In the genomic region with DNA sequence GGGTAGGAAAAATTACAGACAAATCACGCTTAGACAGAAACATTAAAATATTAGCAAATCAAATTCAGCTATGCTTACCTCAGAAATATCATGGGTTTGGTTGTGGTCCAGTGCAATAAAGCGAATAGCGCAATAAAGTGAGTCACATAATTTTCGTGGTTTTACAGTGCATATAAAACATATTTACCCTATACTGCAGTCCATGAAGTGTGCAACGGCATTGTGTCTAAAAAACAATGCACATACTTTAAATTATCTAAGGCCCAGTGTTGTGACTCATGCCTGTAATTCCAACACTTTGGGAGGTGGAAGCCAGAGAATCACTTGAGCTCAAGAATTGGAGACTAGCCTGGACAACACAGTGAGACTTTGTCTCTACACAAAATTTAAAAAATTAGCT, we compare ENCODE assay signal across 24 cellular contexts.
DNase-seq lines count a peak whose midpoint lies in the region; ATAC-seq, FAIRE-seq and TF ChIP-seq lines count a peak whose summit lies in the region.
"Had no signal": no experiment of that assay in that cellular context is flagged by ENCODE, and none has a peak within 500 bp of the region (broad histone marks: within the 10 kb centered on the region; RNA-seq: fewer than 3 reads in every experiment).

No MANE protein-coding gene starts in this region.

- H2AFZ ChIP-seq in PC-3 (ENCODE audit: low read length): no peak overlapping the region
- H2AFZ ChIP-seq: GM23248 had no signal

- no peak overlapping the region for H3K4me3 Mint-ChIP-seq in activated naive CD8-positive, alpha-beta T cell treated with anti-CD3 and anti-CD28 coated beads, Interleukin-2, amount 50 U/mL, for 24 hours
- H3K4me3 Mint-ChIP-seq: CD8-positive, alpha-beta memory T cell had no signal

- no peak overlapping the region for H3K4me2 ChIP-seq in PC-3 (ENCODE audit: low read length)
- H3K4me2 ChIP-seq: BLaER1 had no signal

- no peaks in the 10 kb centered on the region for H3K4me1 ChIP-seq in PC-3 (ENCODE audit: insufficient read depth, low read length)
- H3K4me1 ChIP-seq in foreskin keratinocyte: no peaks in the 10 kb centered on the region
- H3K4me1 ChIP-seq in vagina: no peaks in the 10 kb centered on the region
- H3K4me1 ChIP-seq: BLaER1, SJCRH30 had no signal

- POLR2A ChIA-PET in PC-3 (lab: Charles Lee; ENCODE audit: unreplicated experiment): interaction anchor here (0.6 kb wide), 2 partner anchors 14 to 270 kb away, joined by 3 to 6 read pairs; no protein-coding TSS in a partner anchor

- H3K27me3 Mint-ChIP-seq in activated naive CD8-positive, alpha-beta T cell treated with anti-CD3 and anti-CD28 coated beads, Interleukin-2, amount 50 U/mL, for 24 hours: no peaks in the 10 kb centered on the region

- H3K36me3 ChIP-seq in PC-3 (ENCODE audit: low read depth, low read length) (no peaks in the 10 kb centered on the region), bronchial epithelial cell (ENCODE audit: control insufficient read depth, insufficient read depth, low read length) (no peaks in the 10 kb centered on the region), vagina (no peaks in the 10 kb centered on the region)
- H3K36me3 ChIP-seq: BLaER1, MG63, SJCRH30 had no signal

- TF ChIP-seq POLR2A in vagina (IDR thresholded peaks at IDR 0.05): no peak

- TF ChIP-seq CTCF in PC-3 (conservative IDR thresholded peaks at IDR 0.05; ENCODE audit: low read depth, low read length) (no peak), bronchial epithelial cell (IDR thresholded peaks at IDR 0.05; ENCODE audit: insufficient read depth, low read length, severe bottlenecking) (no peak), foreskin keratinocyte (conservative IDR thresholded peaks at IDR 0.05) (no peak), vagina (IDR thresholded peaks at IDR 0.05) (no peak)

- H3K4me3 ChIP-seq in PC-3 (ENCODE audit: low read length) (no peak overlapping the region), bronchial epithelial cell (ENCODE audit: low read depth, low read length) (no peak overlapping the region), vagina (no peak overlapping the region)
- H3K4me3 ChIP-seq: BLaER1, GM12878, GM23248, MG63, SJCRH30 had no signal

- CTCF ChIA-PET in PC-3 (lab: Charles Lee): no interaction called here

- ATAC-seq in PC-3 (peak; percentile 98), foreskin keratinocyte (peak; percentile 87), HG02973 (IDR thresholded peaks at IDR 0.05; ENCODE audit: unreplicated experiment) (no peak)
- ATAC-seq in activated naive CD8-positive, alpha-beta T cell treated with anti-CD3 and anti-CD28 coated beads, Interleukin-2, amount 50 U/mL, for 24 hours: no peak
- ATAC-seq: GM12878, HepG2 had no signal

- H3F3A ChIP-seq in PC-3 (ENCODE audit: low read length, unreplicated experiment): no peaks in the 10 kb centered on the region

- no peaks in the 10 kb centered on the region for H4K20me1 ChIP-seq in PC-3 (ENCODE audit: low read length)
- H4K20me1 ChIP-seq: BLaER1 had no signal

- H3K27ac ChIP-seq in PC-3 (ENCODE audit: low read length): peak overlapping the region; percentile 39; the same call in 1 of the 2 replicates
- H3K27ac ChIP-seq in foreskin keratinocyte: no peak overlapping the region
- H3K27ac ChIP-seq in vagina: no peak overlapping the region
- H3K27ac ChIP-seq: BLaER1, GM23248, RWPE1, SJCRH30 had no signal

- no peaks in the 10 kb centered on the region for H3K9me3 ChIP-seq in PC-3 (ENCODE audit: low read length)
- H3K9me3 ChIP-seq in vagina: no peaks in the 10 kb centered on the region
- H3K9me3 ChIP-seq: BLaER1, MG63, SJCRH30 had no signal

- no peak overlapping the region for H3K9ac ChIP-seq in PC-3 (ENCODE audit: low read length)
- H3K9ac ChIP-seq: BLaER1, GM23248 had no signal

- no TSS peak for BruUV-seq in PC-3 (replicated peaks; lab: Mats Ljungman, UMichigan)

- H3K27me3 ChIP-seq in PC-3 (ENCODE audit: low read length): no peaks in the 10 kb centered on the region
- H3K27me3 ChIP-seq in bronchial epithelial cell (ENCODE audit: control insufficient read depth, insufficient read depth, low read length): no peaks in the 10 kb centered on the region
- no peaks in the 10 kb centered on the region for H3K27me3 ChIP-seq in foreskin keratinocyte
- no peaks in the 10 kb centered on the region for H3K27me3 ChIP-seq in vagina
- H3K27me3 ChIP-seq: BLaER1, MG63, SJCRH30 had no signal

- no peaks in the 10 kb centered on the region for H3K9me3 Mint-ChIP-seq in activated naive CD8-positive, alpha-beta T cell treated with anti-CD3 and anti-CD28 coated beads, Interleukin-2, amount 50 U/mL, for 24 hours

- H3K36me3 Mint-ChIP-seq in activated naive CD8-positive, alpha-beta T cell treated with anti-CD3 and anti-CD28 coated beads, Interleukin-2, amount 50 U/mL, for 24 hours (ENCODE audit: low read depth): no peaks in the 10 kb centered on the region
- H3K36me3 Mint-ChIP-seq: CD8-positive, alpha-beta memory T cell had no signal

- intact Hi-C loops in PC-3 (cut with micrococcal nuclease): loop anchor here (2.0 to 10.0 kb wide), 4 partner anchors 79 to 427 kb away; no protein-coding TSS in a partner anchor
- intact Hi-C loops in vagina (cut with DNase I): no loop called here

- H3K27ac Mint-ChIP-seq in activated naive CD8-positive, alpha-beta T cell treated with anti-CD3 and anti-CD28 coated beads, Interleukin-2, amount 50 U/mL, for 24 hours: no peak overlapping the region
- H3K27ac Mint-ChIP-seq: CD8-positive, alpha-beta memory T cell had no signal

- no peaks in the 10 kb centered on the region for H3K79me2 ChIP-seq in PC-3 (ENCODE audit: low read length)

- no peak for FAIRE-seq in bronchial epithelial cell (lab: Jason Lieb, UNC)
- FAIRE-seq: G401.6, GM12878, GM18507, HepG2 had no signal

- no peaks in the 10 kb centered on the region for H3K4me1 Mint-ChIP-seq in activated naive CD8-positive, alpha-beta T cell treated with anti-CD3 and anti-CD28 coated beads, Interleukin-2, amount 50 U/mL, for 24 hours
- H3K4me1 Mint-ChIP-seq: CD8-positive, alpha-beta memory T cell had no signal

- H3K9me2 ChIP-seq in PC-3 (replicated peaks; ENCODE audit: low read length): no peaks in the 10 kb centered on the region

- DNase-seq in A172 (ENCODE audit: low spot score) (peak; percentile 45), PC-3 (peak; percentile 88), bronchial epithelial cell (ENCODE audit: low read depth) (peak; percentile 15), foreskin keratinocyte (peak; percentile 61 to 77), globus pallidus (ENCODE audit: low spot score) (no peak), vagina (ENCODE audit: extremely low spot score in 2 of 2) (no peak)
- DNase-seq in activated naive CD8-positive, alpha-beta T cell treated with anti-CD3 and anti-CD28 coated beads, Interleukin-2, amount 50 U/mL, for 24 hours: no peak
- DNase-seq: 8988T; CD8-positive, alpha-beta memory T cell; DND-41; GM23248; MG63; NCI-H1092 treated with DMSO at 0.1 percent for 48 hours; NCI-H446; NCI-H69; NK-92 treated with Interleukin-12 subunit alpha and Interleukin-12 subunit beta, amount 100 ng/mL, for 24 hours; SJCRH30 had no signal

Comparison
In these comparisons a context has a peak if more than half of its experiments do, and no peak if none do; other contexts are left out.
1. DNase-seq: peak in A172 (single experiment), PC-3 (single experiment), bronchial epithelial cell (single experiment) and foreskin keratinocyte (2 of 2); none in globus pallidus (single experiment), activated naive CD8-positive, alpha-beta T cell treated with anti-CD3 and anti-CD28 coated beads, Interleukin-2, amount 50 U/mL, for 24 hours (single experiment) and vagina (0 of 2).
2. ATAC-seq: peak in PC-3 (single experiment) and foreskin keratinocyte (single experiment); none in activated naive CD8-positive, alpha-beta T cell treated with anti-CD3 and anti-CD28 coated beads, Interleukin-2, amount 50 U/mL, for 24 hours (single experiment) and HG02973 (single experiment).